9 cellular contexts compared by ENCODE assay signal in genomic region chr1:119139857-119140176, GRCh38. TPM values are rescaled to one million over a fixed set of nuclear protein-coding genes. Genes with fewer than 3 reads are reported as not detected.
DNase-seq lines count a peak whose midpoint lies in the region; ATAC-seq, FAIRE-seq and TF ChIP-seq lines count a peak whose summit lies in the region.
"Had no signal": no experiment of that assay in that cellular context is flagged by ENCODE, and none has a peak within 500 bp of the region (broad histone marks: within the 10 kb centered on the region; RNA-seq: fewer than 3 reads in every experiment).

No MANE protein-coding gene starts in this region.

- peaks cover 36% of the 10 kb centered on the region for H3K79me2 ChIP-seq in DOHH2 (ENCODE audit: control insufficient read depth, low read length)

- H3K27ac Mint-ChIP-seq in endothelial cell (ENCODE audit: unreplicated experiment), result no peak overlapping the region
- H3K27ac Mint-ChIP-seq: T-helper 1 cell treated with Interleukin-12 subunit alpha and Interleukin-12 subunit beta and Interleukin-4 antibody, amounts not matched to agents 30 μg/mL and 1 μg/mL, for 36 hours had no signal

- no peaks in the 10 kb centered on the region for H3K9me3 ChIP-seq in DOHH2 (ENCODE audit: control insufficient read depth, insufficient read depth, low read length)
- no peaks in the 10 kb centered on the region for H3K9me3 ChIP-seq in muscle layer of colon (ENCODE audit: low read length)

- DNase-seq in HL-60 (ENCODE audit: low read depth in 1 of 2, low spot score in 1 of 2), result no peak
- no peak for DNase-seq in bronchial epithelial cell (ENCODE audit: low read depth)
- DNase-seq in endothelial cell (ENCODE audit: low spot score), result no peak
- DNase-seq in GOT3 (lab: John Stamatoyannopoulos, UW), result no peak
- DNase-seq in NCI-H1436 treated with DMSO at 0.1 percent for 48 hours (lab: John Stamatoyannopoulos, UW), result no peak

- H3K27me3 ChIP-seq in DOHH2 (ENCODE audit: control insufficient read depth, low read length) (no peaks in the 10 kb centered on the region), HL-60 (ENCODE audit: insufficient read depth, poor library complexity, severe bottlenecking) (no peaks in the 10 kb centered on the region), bronchial epithelial cell (ENCODE audit: control insufficient read depth, insufficient read depth, low read length) (no peaks in the 10 kb centered on the region), muscle layer of colon (ENCODE audit: control insufficient read depth in 1 of 2, insufficient read depth in 2 of 2, low read length in 2 of 2) (no peaks in the 10 kb centered on the region)

- no peak for FAIRE-seq in bronchial epithelial cell (lab: Jason Lieb, UNC)

- H3K4me1 ChIP-seq in DOHH2 (ENCODE audit: control insufficient read depth, low read length) (peaks cover 24% of the 10 kb centered on the region), muscle layer of colon (ENCODE audit: insufficient read depth, low read length) (peaks cover 20% of the 10 kb centered on the region)

- peak overlapping the region; percentile 95 for H3K4me3 ChIP-seq in DOHH2 (ENCODE audit: low read length)
- peak overlapping the region; percentile 57 for H3K4me3 ChIP-seq in HL-60 (replicated peaks; ENCODE audit: insufficient read depth, low read length)
- H3K4me3 ChIP-seq in bronchial epithelial cell (ENCODE audit: low read depth, low read length), result peak overlapping the region; percentile 43
- peak overlapping the region; percentile 59 to 78 for H3K4me3 ChIP-seq in muscle layer of colon (ENCODE audit: low read depth in 1 of 2, low read length in 2 of 2)

- no peaks in the 10 kb centered on the region for H3K9me3 Mint-ChIP-seq in endothelial cell (ENCODE audit: unreplicated experiment)
- H3K9me3 Mint-ChIP-seq: T-helper 1 cell treated with Interleukin-12 subunit alpha and Interleukin-12 subunit beta and Interleukin-4 antibody, amounts not matched to agents 30 μg/mL and 1 μg/mL, for 36 hours had no signal

- H3K27me3 Mint-ChIP-seq in endothelial cell (ENCODE audit: unreplicated experiment), result no peaks in the 10 kb centered on the region

- no peaks in the 10 kb centered on the region for H4K20me1 ChIP-seq in DOHH2 (ENCODE audit: control insufficient read depth, insufficient read depth, low read depth, low read length)

- no peaks in the 10 kb centered on the region for H3K9me2 ChIP-seq in DOHH2 (replicated peaks; ENCODE audit: control insufficient read depth, low read length)

- H3K4me3 Mint-ChIP-seq in endothelial cell (ENCODE audit: unreplicated experiment), result no peak overlapping the region
- H3K4me3 Mint-ChIP-seq: T-helper 1 cell treated with Interleukin-12 subunit alpha and Interleukin-12 subunit beta and Interleukin-4 antibody, amounts not matched to agents 30 μg/mL and 1 μg/mL, for 36 hours had no signal

- peak overlapping the region; percentile 94 for H3K4me2 ChIP-seq in DOHH2 (ENCODE audit: low read length)

- peak overlapping the region; percentile 80 for H3K27ac ChIP-seq in DOHH2 (ENCODE audit: low read depth, low read length)
- H3K27ac ChIP-seq in HL-60 (replicated peaks), result peak overlapping the region; percentile 97
- H3K27ac ChIP-seq in muscle layer of colon (ENCODE audit: low read depth, low read length), result peak overlapping the region; percentile 94

- no peaks in the 10 kb centered on the region for H3F3A ChIP-seq in DOHH2 (ENCODE audit: control insufficient read depth, insufficient read depth)

- peaks cover 6% of the 10 kb centered on the region for H3K4me1 Mint-ChIP-seq in endothelial cell (ENCODE audit: unreplicated experiment)

- no peaks in the 10 kb centered on the region for H3K36me3 Mint-ChIP-seq in endothelial cell (ENCODE audit: low read depth, unreplicated experiment)

- ATAC-seq in GM21423 (IDR thresholded peaks at IDR 0.05; ENCODE audit: unreplicated experiment), result peak; percentile 24

- TF ChIP-seq CTCF in DOHH2 (IDR thresholded peaks at IDR 0.05; ENCODE audit: low read depth, low read length, poor library complexity, severe bottlenecking), result no peak
- no peak for TF ChIP-seq CTCF in HL-60 (IDR thresholded peaks at IDR 0.05; ENCODE audit: insufficient read depth, low read length)
- TF ChIP-seq CTCF in bronchial epithelial cell (IDR thresholded peaks at IDR 0.05; ENCODE audit: insufficient read depth, low read length, severe bottlenecking), result no peak
- TF ChIP-seq CTCF in endothelial cell (IDR thresholded peaks at IDR 0.05; ENCODE audit: unreplicated experiment), result no peak

- H3K36me3 ChIP-seq in DOHH2 (ENCODE audit: control insufficient read depth, low read length), result peaks cover 8% of the 10 kb centered on the region; the same call in 1 of the 2 replicates
- H3K36me3 ChIP-seq in bronchial epithelial cell (ENCODE audit: control insufficient read depth, insufficient read depth, low read length), result no peaks in the 10 kb centered on the region
- H3K36me3 ChIP-seq in muscle layer of colon (ENCODE audit: insufficient read depth, low read length), result no peaks in the 10 kb centered on the region

- H3K9ac ChIP-seq in muscle layer of colon (ENCODE audit: low read length), result peak overlapping the region; percentile 91

RNA-seq across cellular contexts. Expression of gene WARS2, which starts 0.6 kb away (rescaled TPM):
- 11.9 and 15.3 TPM in 2 replicates for total RNA-seq in bronchial epithelial cell
- total RNA-seq in endothelial cell (ENCODE audit: unreplicated experiment), result 11.2 TPM

Comparison
In these comparisons a context has a peak if more than half of its experiments do, and no peak if none do; other contexts are left out.
1. H3K4me3 ChIP-seq: peak in every context shown above with its lines; median percentile 95 in DOHH2; 68 in muscle layer of colon; 57 in HL-60; 43 in bronchial epithelial cell.